ENCODE assay signal across 9 cellular contexts in the genomic region with DNA sequence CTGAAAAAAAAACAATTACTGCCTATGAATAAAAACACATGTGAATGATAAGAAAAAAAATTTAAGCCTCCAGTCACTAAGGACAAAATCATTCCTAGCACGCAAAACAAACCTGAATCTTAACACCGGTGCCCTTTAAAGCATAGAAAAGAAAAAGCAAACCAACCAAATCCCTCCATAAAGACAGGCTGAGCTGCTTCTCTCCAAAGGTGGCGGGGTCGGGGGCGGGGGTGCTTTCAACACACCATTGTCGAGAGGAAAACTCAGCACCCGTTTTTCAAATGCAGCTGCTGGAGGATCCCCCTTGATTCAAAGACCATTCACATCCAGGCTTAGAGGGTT. TPM values are rescaled to one million over a fixed set of nuclear protein-coding genes. Genes with fewer than 3 reads are reported as not detected.
A peak's percentile ranks its signal among the peaks of the same experiment; 100 is the strongest.
DNase-seq lines count a peak whose midpoint lies in the region; ATAC-seq and TF ChIP-seq lines count a peak whose summit lies in the region.
"Had no signal": no experiment of that assay in that cellular context is flagged by ENCODE, and none has a peak within 500 bp of the region (broad histone marks: within the 10 kb centered on the region; RNA-seq: fewer than 3 reads in every experiment).

No MANE protein-coding gene starts in this region.

- H3K9me3 ChIP-seq in HEK293 (ENCODE audit: control insufficient read depth, insufficient read depth, low read depth, low read length): no peaks in the 10 kb centered on the region
- H3K9me3 ChIP-seq in WERI-Rb-1 (ENCODE audit: severe bottlenecking): no peaks in the 10 kb centered on the region
- no peaks in the 10 kb centered on the region for H3K9me3 ChIP-seq in fibroblast of lung (ENCODE audit: control insufficient read depth, insufficient read depth, low read depth, low read length)
- peaks cover 0 to 9% (median 0%) of the 10 kb centered on the region in 3 donors for H3K9me3 ChIP-seq in gastrocnemius medialis

- no peak for DNase-seq in WERI-Rb-1
- DNase-seq in fibroblast of lung (ENCODE audit: low read depth in 2 of 2): no peak
- no peak for DNase-seq in gastrocnemius medialis
- no peak for DNase-seq in SHP77 treated with DMSO at 0.1 percent for 48 hours (lab: John Stamatoyannopoulos, UW)
- DNase-seq in stimulated activated naive CD4-positive, alpha-beta T cell treated with Interleukin-2 at 50 U/mL for 16 hours (lab: John Stamatoyannopoulos, UW): no peak
- DNase-seq: cerebellar nuclear complex had no signal

- ATAC-seq in gastrocnemius medialis (no peak), GM21381 (IDR thresholded peaks at IDR 0.05; ENCODE audit: unreplicated experiment) (no peak), HG02870 (IDR thresholded peaks at IDR 0.05; ENCODE audit: unreplicated experiment) (no peak)

- intact Hi-C loops in gastrocnemius medialis (cut with DNase I; ENCODE audit: low total_unique reads): loop anchor here (10.0 kb wide), 1 partner anchor 112 kb away; no protein-coding TSS in a partner anchor

- no peak for TF ChIP-seq POLR2A in gastrocnemius medialis (IDR thresholded peaks at IDR 0.05)

- H3K4me2 ChIP-seq in fibroblast of lung (ENCODE audit: extremely low read depth, insufficient read depth, low read length): peak overlapping the region; percentile 62

- H3K9ac ChIP-seq in fibroblast of lung (ENCODE audit: insufficient read depth, low read length): no peak overlapping the region

- H3K36me3 ChIP-seq in HEK293 (ENCODE audit: control insufficient read depth in 2 of 2, insufficient read depth in 1 of 2, low read length in 2 of 2): no peaks in the 10 kb centered on the region
- H3K36me3 ChIP-seq in WERI-Rb-1: no peaks in the 10 kb centered on the region
- H3K36me3 ChIP-seq in fibroblast of lung (ENCODE audit: control insufficient read depth, insufficient read depth, low read length): no peaks in the 10 kb centered on the region
- no peaks in the 10 kb centered on the region for H3K36me3 ChIP-seq in gastrocnemius medialis

- H3K4me1 ChIP-seq in HEK293 (ENCODE audit: control insufficient read depth, insufficient read depth, low read length) (no peaks in the 10 kb centered on the region), fibroblast of lung (ENCODE audit: control insufficient read depth, extremely low read depth, insufficient read depth, low read length) (no peaks in the 10 kb centered on the region), gastrocnemius medialis (no peaks in the 10 kb centered on the region)

- POLR2A ChIA-PET in HEK293 (lab: Yijun Ruan, JAX): interaction anchor here (1.1 kb wide), 1 partner anchor 636 kb away, joined by 3 read pairs; a partner anchor contains a TSS

- no peaks in the 10 kb centered on the region for H3K79me2 ChIP-seq in fibroblast of lung (ENCODE audit: control insufficient read depth, insufficient read depth, low read length)

- H3K4me3 ChIP-seq in HEK293 (ENCODE audit: low read depth, low read length) (peak overlapping the region; percentile 52), WERI-Rb-1 (ENCODE audit: low read depth, low read length) (peak overlapping the region; percentile 41), fibroblast of lung (replicated peaks in 1 of 4; ENCODE audit: control extremely low read depth in 1 of 4, insufficient read depth in 1 of 4, low read depth in 3 of 4, low read length in 4 of 4) (peak overlapping the region in 2 of 4 experiments; percentile 6 to 46), gastrocnemius medialis (peak overlapping the region; percentile 39 to 56 (median 46))

- no peaks in the 10 kb centered on the region for H4K20me1 ChIP-seq in fibroblast of lung (ENCODE audit: control insufficient read depth, extremely low read depth, insufficient read depth, low read length)

- H3K27ac ChIP-seq in HEK293 (ENCODE audit: extremely low read depth, low read depth, low read length): no peak overlapping the region
- no peak overlapping the region for H3K27ac ChIP-seq in WERI-Rb-1
- no peak overlapping the region for H3K27ac ChIP-seq in fibroblast of lung (ENCODE audit: insufficient read depth, low read length)
- peak overlapping the region in 1 of 4 donors; percentile 19 for H3K27ac ChIP-seq in gastrocnemius medialis

- no peak overlapping the region for H2AFZ ChIP-seq in fibroblast of lung (ENCODE audit: low read length)

- TF ChIP-seq CTCF in HEK293 (tag by site-specific recombination; IDR thresholded peaks at IDR 0.05) (no peak), WERI-Rb-1 (IDR thresholded peaks at IDR 0.05; ENCODE audit: low read depth, low read length) (no peak), fibroblast of lung (conservative IDR thresholded peaks at IDR 0.05 in 1 of 2, IDR thresholded peaks at IDR 0.05 in 1 of 2; ENCODE audit: low read depth in 1 of 2, low read length in 2 of 2) (no peak), gastrocnemius medialis (IDR thresholded peaks at IDR 0.05 in 4 of 5, conservative IDR thresholded peaks at IDR 0.05 in 1 of 5) (no peak)

- in situ Hi-C loops in gastrocnemius medialis (cut with MboI; ENCODE audit: low sequenced_read_pairs in 4 of 4): no loop called here

- CTCF ChIA-PET in HEK293 (lab: Yijun Ruan, JAX): interaction anchor here (0.6 kb wide), 1 partner anchor 165 kb away, joined by 3 read pairs; no protein-coding TSS in a partner anchor

- H3K27me3 ChIP-seq in WERI-Rb-1 (ENCODE audit: insufficient read depth, low read depth, severe bottlenecking): peaks cover 5% of the 10 kb centered on the region
- peaks cover 7% of the 10 kb centered on the region for H3K27me3 ChIP-seq in fibroblast of lung (ENCODE audit: control insufficient read depth, insufficient read depth, low read length)
- peaks cover 14 to 23% (median 21%) of the 10 kb centered on the region in 3 donors for H3K27me3 ChIP-seq in gastrocnemius medialis

TF ChIP-seq in HEK293, 187 proteins besides CTCF, POLR2A, EP300 and RAD21:
- TF ChIP-seq ZNF175 (tag by site-specific recombination; IDR thresholded peaks at IDR 0.05) (no peak), ZNF600 (tag by site-specific recombination; IDR thresholded peaks at IDR 0.05) (no peak), OVOL3 (tag by site-specific recombination; IDR thresholded peaks at IDR 0.05) (no peak), ZNF654 (tag by site-specific recombination; IDR thresholded peaks at IDR 0.05; ENCODE audit: low read depth) (no peak)

RNA-seq across cellular contexts. Expression of a gene that starts 1.4 kb away (rescaled TPM):
- total RNA-seq in fibroblast of lung (under 0.01 and 0.26 TPM in 2 replicates), gastrocnemius medialis (under 1 TPM; 0.27 to 0.66 (median 0.44) TPM)
- 0.03 and 0.05 TPM in 2 replicates for polyA plus RNA-seq in fibroblast of lung
- polyA plus RNA-seq in fibroblast of lung (2012): 0.06 TPM in 1 of 2 replicates, not detected in the other
- polyA minus RNA-seq in fibroblast of lung (ENCODE audit: low replicate concordance): not detected in 2 replicates
